17 cellular contexts compared by ENCODE assay signal in genomic region chr20:9594284-9594875, GRCh38.
"Had no signal": no experiment of that assay in that cellular context is flagged by ENCODE, and none has a peak within 500 bp of the region (broad histone marks: within the 10 kb centered on the region; RNA-seq: fewer than 3 reads in every experiment).

No MANE protein-coding gene starts in this region.

- DNase-seq: activated CD4-positive, alpha-beta memory T cell treated with anti-CD3 and anti-CD28 coated beads, Interleukin-2, amount 10 ng/mL, durations not matched to agents 7 days and 5 days; activated gamma-delta T cell; activated naive CD8-positive, alpha-beta T cell treated with anti-CD3 and anti-CD28 coated beads for 36 hours; activated T-cell treated with anti-CD3 and anti-CD28 coated beads, Interleukin-2, amount 50 U/mL, for 48 hours; foreskin keratinocyte; heart left ventricle; islet precursor cell; naive thymus-derived CD8-positive, alpha-beta T cell; stimulated activated CD4-positive, alpha-beta T cell treated with anti-CD3 and anti-CD28 coated beads, Interleukin-2, amount 100 ng/mL, for 24 hours; stimulated activated naive CD4-positive, alpha-beta T cell; SW 1271; upper lobe of right lung had no signal

- H3K9me3 ChIP-seq: breast epithelium, neutrophil, suprapubic skin, upper lobe of right lung had no signal

- H3K27ac ChIP-seq: breast epithelium, foreskin keratinocyte, heart left ventricle, neutrophil, suprapubic skin, upper lobe of right lung had no signal

- H3K4me3 ChIP-seq: breast epithelium, heart left ventricle, suprapubic skin, upper lobe of right lung had no signal

- FAIRE-seq: endometrium had no signal

- H3K4me1 ChIP-seq: breast epithelium, foreskin keratinocyte, heart left ventricle, suprapubic skin, upper lobe of right lung had no signal

- H3K36me3 ChIP-seq: breast epithelium, heart left ventricle, neutrophil, suprapubic skin, upper lobe of right lung had no signal

- H3K27me3 ChIP-seq: breast epithelium, foreskin keratinocyte, suprapubic skin, upper lobe of right lung had no signal

- ATAC-seq: foreskin keratinocyte; heart left ventricle; naive thymus-derived CD8-positive, alpha-beta T cell; sciatic nerve; upper lobe of right lung had no signal
